ENCODE assay signal across 18 cellular contexts in genomic region chr13:50797081-50797480, GRCh38. TPM values are rescaled to one million over a fixed set of nuclear protein-coding genes. Genes with fewer than 3 reads are reported as not detected.
DNase-seq lines count a peak whose midpoint lies in the region; ATAC-seq and TF ChIP-seq lines count a peak whose summit lies in the region.
"Had no signal": no experiment of that assay in that cellular context is flagged by ENCODE, and none has a peak within 500 bp of the region (broad histone marks: within the 10 kb centered on the region; RNA-seq: fewer than 3 reads in every experiment).

No MANE protein-coding gene starts in this region.

- H3K36me3 Mint-ChIP-seq in chondrocyte (ENCODE audit: low read depth) (no peaks in the 10 kb centered on the region), nephron (ENCODE audit: low read depth) (no peaks in the 10 kb centered on the region)
- H3K36me3 Mint-ChIP-seq: CD8-positive, alpha-beta T cell had no signal

- no peaks in the 10 kb centered on the region for H3K79me2 ChIP-seq in DND-41 (ENCODE audit: insufficient read depth, low read length)

- H3K4me1 ChIP-seq in DND-41 (ENCODE audit: insufficient read depth, low read length) (peaks cover 36% of the 10 kb centered on the region), Panc1 (ENCODE audit: control insufficient read depth, insufficient read depth, low read length) (peaks cover 9% of the 10 kb centered on the region; the same call in 1 of the 2 replicates)

- no peaks in the 10 kb centered on the region for H4K20me1 ChIP-seq in DND-41 (ENCODE audit: insufficient read depth, low read length)
- H4K20me1 ChIP-seq: BLaER1 had no signal

- no peaks in the 10 kb centered on the region for H3K27me3 Mint-ChIP-seq in chondrocyte (ENCODE audit: low read depth)
- H3K27me3 Mint-ChIP-seq in nephron (ENCODE audit: low read depth): no peaks in the 10 kb centered on the region

- ATAC-seq in DND-41 (ENCODE audit: insufficient read depth, low read depth) (no peak), Panc1 (no peak)
- ATAC-seq: CD8-positive, alpha-beta T cell; GM12878 had no signal

- POLR2A ChIA-PET in Panc1 (lab: Charles Lee): no interaction called here

- BruUV-seq in Panc1 (replicated peaks; lab: Mats Ljungman, UMichigan): no TSS peak

- H3K27me3 ChIP-seq in DND-41 (ENCODE audit: insufficient read depth, low read length, poor library complexity): no peaks in the 10 kb centered on the region
- H3K27me3 ChIP-seq in Panc1 (ENCODE audit: control insufficient read depth, insufficient read depth, low read length): no peaks in the 10 kb centered on the region
- H3K27me3 ChIP-seq: BLaER1 had no signal

- CTCF ChIA-PET in Panc1 (lab: Charles Lee): no interaction called here

- H3K4me3 ChIP-seq in DND-41 (ENCODE audit: low read depth in 1 of 2, low read length in 2 of 2) (no peak overlapping the region), Panc1 (ENCODE audit: low read depth in 2 of 2, low read length in 2 of 2) (no peak overlapping the region)
- H3K4me3 ChIP-seq: BLaER1, GM12878, PC-9 had no signal

- H3K36me3 ChIP-seq in DND-41 (ENCODE audit: insufficient read depth, low read length): no peaks in the 10 kb centered on the region
- no peaks in the 10 kb centered on the region for H3K36me3 ChIP-seq in Panc1 (ENCODE audit: control insufficient read depth, insufficient read depth, low read length)
- H3K36me3 ChIP-seq: BLaER1 had no signal

- H3K27ac Mint-ChIP-seq in chondrocyte (ENCODE audit: unreplicated experiment) (peak overlapping the region; percentile 45), nephron (peak overlapping the region; percentile 38 to 77 (median 49))
- H3K27ac Mint-ChIP-seq: CD8-positive, alpha-beta T cell had no signal

- TF ChIP-seq CTCF in DND-41 (IDR thresholded peaks at IDR 0.05; ENCODE audit: borderline replicate concordance, extremely low read depth, low read length, poor library complexity, severe bottlenecking) (no peak), Panc1 (IDR thresholded peaks at IDR 0.05) (no peak), chondrocyte (IDR thresholded peaks at IDR 0.05) (no peak), nephron (IDR thresholded peaks at IDR 0.05; ENCODE audit: unreplicated experiment in 3 of 3) (no peak)

- in situ Hi-C loops in Panc1 (cut with HindIII; ENCODE audit: low pct_unique_long_range_greater_than_20kb, low sequenced_read_pairs): no loop called here

- H3K4me1 Mint-ChIP-seq in chondrocyte (ENCODE audit: low read depth) (peaks cover 43% of the 10 kb centered on the region), nephron (peaks cover 36% of the 10 kb centered on the region)

- no peak overlapping the region for H2AFZ ChIP-seq in DND-41 (ENCODE audit: low read depth, low read length)
- H2AFZ ChIP-seq: PC-9 had no signal

- DNase-seq in DND-41 (no peak), Panc1 (ENCODE audit: low read depth, low spot score) (no peak), chondrocyte (ENCODE audit: low spot score) (no peak), T-helper 9 cell (no peak), NCI-H1417 (lab: John Stamatoyannopoulos, UW) (no peak), middle frontal gyrus (ENCODE audit: extremely low spot score, low spot score) (no peak)
- DNase-seq in activated T-cell treated with anti-CD3 and anti-CD28 coated beads, Interleukin-2, amount 50 U/mL, for 1 hour: no peak
- DNase-seq: CD8-positive, alpha-beta T cell; HCEC 1CT; Kasumi-1; NCI-H187 treated with DMSO at 0.1 percent for 48 hours; NCI-H774; PC-9 had no signal

- intact Hi-C loops in Panc1 (cut with micrococcal nuclease; ENCODE audit: unreplicated experiment): loop anchor here (10.0 kb wide), 1 partner anchor 282 kb away; no protein-coding TSS in a partner anchor

- H3K4me3 Mint-ChIP-seq in chondrocyte (ENCODE audit: unreplicated experiment) (no peak overlapping the region), nephron (no peak overlapping the region)
- H3K4me3 Mint-ChIP-seq: CD8-positive, alpha-beta T cell had no signal

- H3K9me3 ChIP-seq in DND-41 (ENCODE audit: insufficient read depth, low read length, severe bottlenecking) (no peaks in the 10 kb centered on the region), Panc1 (ENCODE audit: control insufficient read depth, insufficient read depth, low read depth, low read length) (no peaks in the 10 kb centered on the region)

- H3K27ac ChIP-seq in DND-41 (ENCODE audit: low read length) (0 out of 2 replicates have a peak overlapping the region, but pooled peaks have one; percentile 15), Panc1 (ENCODE audit: low read length) (0 out of 2 replicates have a peak overlapping the region, but pooled peaks have one; percentile 29)
- H3K27ac ChIP-seq: BLaER1, PC-9 had no signal

- H3K9me3 Mint-ChIP-seq in chondrocyte (ENCODE audit: low read depth) (peaks cover 9% of the 10 kb centered on the region), nephron (peaks cover 7% of the 10 kb centered on the region)

- no peak overlapping the region for H3K9ac ChIP-seq in DND-41 (ENCODE audit: low read depth, low read length)
- H3K9ac ChIP-seq: BLaER1 had no signal

- H3K4me2 ChIP-seq in DND-41 (ENCODE audit: insufficient read depth, low read length): no peak overlapping the region
- H3K4me2 ChIP-seq: BLaER1, PC-9 had no signal

RNA-seq across cellular contexts. Expression of gene DLEU7, which starts 46.4 kb away (rescaled TPM):
- not detected for total RNA-seq in Panc1 (2021; ENCODE audit: unreplicated experiment)
- 0.19 TPM for polyA plus RNA-seq in Panc1 (2012; ENCODE audit: insufficient read length)
- total RNA-seq in chondrocyte: not detected in 3 replicates
- total RNA-seq: A172; CD8-positive, alpha-beta T cell; GM12878; HT-29; PC-9 had no signal
- polyA plus RNA-seq: GM12878 had no signal
